9 cellular contexts compared by ENCODE assay signal in the genomic region with DNA sequence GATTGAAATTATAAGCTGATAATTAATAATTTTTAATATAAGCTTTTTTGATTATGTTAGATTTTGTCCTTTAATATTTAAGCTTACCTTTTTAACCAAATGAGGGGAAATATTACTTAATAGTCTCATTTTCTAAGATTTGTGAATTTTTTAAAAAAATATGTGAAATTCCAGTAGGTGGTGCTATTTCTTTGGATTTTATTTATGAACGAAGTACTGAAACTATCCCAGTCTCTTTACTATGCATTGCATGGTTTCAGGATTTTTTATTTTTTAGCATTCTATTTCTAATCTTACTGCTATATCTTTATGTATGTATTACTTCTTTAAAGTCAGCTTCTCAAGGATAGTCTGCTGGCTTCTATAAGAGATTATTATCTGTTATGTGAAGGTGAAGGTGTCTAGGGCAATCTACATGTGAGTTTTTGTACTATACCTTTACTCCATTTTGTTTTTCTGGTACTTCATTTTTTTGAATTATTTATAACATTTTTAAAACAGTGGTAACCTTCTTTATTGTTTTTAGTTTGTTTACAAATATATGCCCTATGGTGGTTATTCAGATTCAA.
A peak's percentile ranks its signal among the peaks of the same experiment; 100 is the strongest.
DNase-seq lines count a peak whose midpoint lies in the region; ATAC-seq, FAIRE-seq and TF ChIP-seq lines count a peak whose summit lies in the region.
"Had no signal": no experiment of that assay in that cellular context is flagged by ENCODE, and none has a peak within 500 bp of the region (broad histone marks: within the 10 kb centered on the region; RNA-seq: fewer than 3 reads in every experiment).

No MANE protein-coding gene starts in this region.

- TF ChIP-seq EP300 in A549 (IDR thresholded peaks at IDR 0.05): no peak

- DNase-seq in A549 (ENCODE audit: low read depth in 1 of 2, low spot score in 1 of 2) (peak in 1 of 2 experiments; percentile 6), RKO (ENCODE audit: low spot score) (peak; percentile 34), frontal cortex (ENCODE audit: low spot score in 2 of 2) (no peak), thyroid gland (no peak)
- DNase-seq in activated CD8-positive, alpha-beta memory T cell treated with anti-CD3 and anti-CD28 coated beads for 24 hours: no peak
- no peak for DNase-seq in effector memory CD4-positive, alpha-beta T cell
- DNase-seq: NCI-H2171 treated with DMSO at 0.1 percent for 48 hours had no signal

- H3K36me3 ChIP-seq in effector memory CD4-positive, alpha-beta T cell (ENCODE audit: control insufficient read depth, insufficient read depth, low read length): no peaks in the 10 kb centered on the region
- H3K36me3 ChIP-seq in thyroid gland: no peaks in the 10 kb centered on the region

- 4% methylated on average over 1 of the region's 1 CpG for WGBS in A549 (ENCODE audit: missing lambda C conversion rate)
- WGBS in thyroid gland, 2 donors: 1 to 3% methylated on average over 1 of the region's 1 CpG

- peak; percentile 50 for TF ChIP-seq CTCF in A549 (IDR thresholded peaks at IDR 0.05)
- peak; percentile 21 for TF ChIP-seq CTCF in GM12873 (IDR thresholded peaks at IDR 0.05; ENCODE audit: insufficient read depth, low read depth, low read length, missing control alignments)
- TF ChIP-seq CTCF in thyroid gland (IDR thresholded peaks at IDR 0.05): peak in 3 of 6 experiments; percentile 24 to 52 (median 24)

- H3K9me3 ChIP-seq in A549: no peaks in the 10 kb centered on the region
- H3K9me3 ChIP-seq in effector memory CD4-positive, alpha-beta T cell (ENCODE audit: control insufficient read depth, low read length): no peaks in the 10 kb centered on the region
- H3K9me3 ChIP-seq in thyroid gland: no peaks in the 10 kb centered on the region

- TF ChIP-seq RAD21 in A549 (conservative IDR thresholded peaks at IDR 0.05 in 1 of 2, IDR thresholded peaks at IDR 0.05 in 1 of 2): peak; percentile 31 to 59; a peak in 4 of 5 replicates

- no peaks in the 10 kb centered on the region for H3K27me3 ChIP-seq in effector memory CD4-positive, alpha-beta T cell (replicated peaks; ENCODE audit: control insufficient read depth, insufficient read depth, low read length, poor library complexity, severe bottlenecking)
- H3K27me3 ChIP-seq in thyroid gland: no peaks in the 10 kb centered on the region

- H3K4me2 ChIP-seq in A549: no peak overlapping the region

- CTCF ChIA-PET in A549 (lab: Yijun Ruan, JAX): interaction anchor here (0.6 to 1.4 kb wide), 5 partner anchors 14 to 244 kb away, joined by 3 to 4 read pairs (median 3); no protein-coding TSS in a partner anchor

- POLR2A ChIA-PET in A549 (lab: Yijun Ruan, JAX): no interaction called here

- no peak for TF ChIP-seq POLR2A in A549 (IDR thresholded peaks at IDR 0.05; ENCODE audit: low read length)
- no peak for TF ChIP-seq POLR2A in thyroid gland (IDR thresholded peaks at IDR 0.05)

- intact Hi-C loops in thyroid gland (cut with DNase I): no loop called here

- ATAC-seq in A549 (peak in 1 of 2 experiments; percentile 38; a peak in 2 of 6 replicates), HG02884 (IDR thresholded peaks at IDR 0.05; ENCODE audit: unreplicated experiment) (no peak)

- FAIRE-seq in A549 (lab: Jason Lieb, UNC) (no peak), frontal cortex (lab: Jason Lieb, UNC) (peak; percentile 95)

- H3K4me1 ChIP-seq in A549 (no peaks in the 10 kb centered on the region), thyroid gland (no peaks in the 10 kb centered on the region)
- no peaks in the 10 kb centered on the region for H3K4me1 ChIP-seq in effector memory CD4-positive, alpha-beta T cell (ENCODE audit: control insufficient read depth, insufficient read depth, low read length, poor library complexity, severe bottlenecking)

- no peak overlapping the region for H3K27ac ChIP-seq in A549
- H3K27ac ChIP-seq in effector memory CD4-positive, alpha-beta T cell (ENCODE audit: insufficient read depth, low read length, poor library complexity, severe bottlenecking): no peak overlapping the region
- H3K27ac ChIP-seq in thyroid gland: no peak overlapping the region

- H3K4me3 ChIP-seq in A549 (no peak overlapping the region), thyroid gland (replicated peaks in 1 of 3) (no peak overlapping the region)
- H3K4me3 ChIP-seq in effector memory CD4-positive, alpha-beta T cell (ENCODE audit: insufficient read depth, low read depth, low read length, poor library complexity, severe bottlenecking): no peak overlapping the region

TF ChIP-seq in A549, 52 proteins besides CTCF, POLR2A, EP300 and RAD21:
- TF ChIP-seq RFX5 (IDR thresholded peaks at IDR 0.05): no peak
- TF ChIP-seq JUNB (IDR thresholded peaks at IDR 0.05): no peak
- TF ChIP-seq SMC3 (IDR thresholded peaks at IDR 0.05): 0 out of 3 replicates have a peak, but pooled peaks have one; percentile 24
- no peak for TF ChIP-seq FOSL2 (IDR thresholded peaks at IDR 0.05)
- TF ChIP-seq FOSL2 (CRISPR knock-in tag; IDR thresholded peaks at IDR 0.05): no peak
